Comparison of ENCODE assay signal across 8 cellular contexts in the genomic region with DNA sequence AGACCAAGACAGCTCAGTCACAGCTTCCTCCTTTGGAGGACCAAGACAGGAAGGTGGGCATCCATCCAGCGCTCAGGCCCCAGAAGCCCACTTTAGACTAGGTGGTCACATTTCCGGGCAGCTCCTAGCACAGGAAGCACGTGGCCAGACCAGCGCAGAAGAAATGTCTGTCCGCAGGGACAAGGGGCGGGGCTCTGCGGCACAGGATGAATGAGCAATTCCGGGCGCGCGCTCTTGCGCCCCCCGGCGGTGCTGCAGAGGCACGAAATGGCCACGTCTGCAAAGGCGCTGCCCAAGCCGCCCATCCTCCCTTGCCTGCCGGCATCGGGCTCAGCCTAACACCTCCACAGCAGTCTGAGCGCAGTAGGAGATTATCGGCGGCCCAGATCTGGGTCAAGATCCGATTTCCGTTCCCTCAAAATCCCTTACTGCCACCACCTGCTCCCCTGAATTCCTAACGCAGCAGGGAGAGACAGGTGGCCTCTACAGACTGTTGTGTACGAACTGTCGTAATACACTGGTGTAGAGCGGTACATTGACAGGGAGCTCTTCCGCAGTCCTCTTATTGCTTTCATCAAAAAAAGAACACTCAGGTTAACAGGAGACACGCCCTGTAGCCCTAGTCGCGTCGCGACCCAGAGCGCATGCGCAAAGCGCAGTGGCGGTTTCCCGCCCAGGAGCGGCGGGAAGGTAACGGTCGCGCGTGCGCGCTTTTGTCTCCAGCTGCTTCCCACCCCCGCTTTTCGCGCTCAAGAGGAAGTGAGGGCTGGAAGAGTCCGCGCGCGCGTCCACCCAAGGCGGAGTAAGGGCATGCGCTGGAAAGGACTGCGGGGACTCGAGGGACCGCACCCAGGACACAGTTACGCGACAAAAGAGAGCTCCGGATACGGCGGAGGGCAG. TPM values are rescaled to one million over a fixed set of nuclear protein-coding genes. Genes with fewer than 3 reads are reported as not detected.
DNase-seq lines count a peak whose midpoint lies in the region; ATAC-seq and TF ChIP-seq lines count a peak whose summit lies in the region.

No MANE protein-coding gene starts in this region.

- H3K27me3 Mint-ChIP-seq in neural crest cell (ENCODE audit: low read depth) = peaks cover 22% of the 10 kb centered on the region
- H3K27me3 Mint-ChIP-seq in stimulated activated naive CD8-positive, alpha-beta T cell treated with anti-CD3 and anti-CD28 coated beads, Interleukin-15, amount 100 ng/mL, for 72 hours = no peaks in the 10 kb centered on the region

- peak overlapping the region; percentile 99 for H3K27ac Mint-ChIP-seq in neural crest cell (ENCODE audit: unreplicated experiment)
- H3K27ac Mint-ChIP-seq in stimulated activated naive CD8-positive, alpha-beta T cell treated with anti-CD3 and anti-CD28 coated beads, Interleukin-15, amount 100 ng/mL, for 72 hours = peak overlapping the region; percentile 98 to 100

- no peaks in the 10 kb centered on the region for H3K27me3 ChIP-seq in HAP-1 (ENCODE audit: low read depth)

- H3K4me3 ChIP-seq in HAP-1 = peak overlapping the region; percentile 100
- peak overlapping the region; percentile 99 for H3K4me3 ChIP-seq in fibroblast of villous mesenchyme (ENCODE audit: low read depth, low read length)

- H3K4me1 Mint-ChIP-seq in neural crest cell = peaks cover 62% of the 10 kb centered on the region
- peaks cover 70% of the 10 kb centered on the region for H3K4me1 Mint-ChIP-seq in stimulated activated naive CD8-positive, alpha-beta T cell treated with anti-CD3 and anti-CD28 coated beads, Interleukin-15, amount 100 ng/mL, for 72 hours

- peak overlapping the region; percentile 100 for H3K4me3 Mint-ChIP-seq in neural crest cell
- peak overlapping the region; percentile 96 to 97 for H3K4me3 Mint-ChIP-seq in stimulated activated naive CD8-positive, alpha-beta T cell treated with anti-CD3 and anti-CD28 coated beads, Interleukin-15, amount 100 ng/mL, for 72 hours

- H3K9me3 ChIP-seq in HAP-1 = no peaks in the 10 kb centered on the region

- H3K36me3 Mint-ChIP-seq in neural crest cell (ENCODE audit: low read depth) = peaks cover 44% of the 10 kb centered on the region

- peak; percentile 78 for ATAC-seq in stimulated activated naive CD8-positive, alpha-beta T cell treated with anti-CD3 and anti-CD28 coated beads, Interleukin-15, amount 100 ng/mL, for 72 hours

- peaks cover 4% of the 10 kb centered on the region for H3K9me3 Mint-ChIP-seq in neural crest cell
- no peaks in the 10 kb centered on the region for H3K9me3 Mint-ChIP-seq in stimulated activated naive CD8-positive, alpha-beta T cell treated with anti-CD3 and anti-CD28 coated beads, Interleukin-15, amount 100 ng/mL, for 72 hours

- in situ Hi-C loops in HAP-1 (cut with MboI; ENCODE audit: low sequenced_read_pairs) = loop anchor here (10.0 kb wide), 1 partner anchor 104 kb away; no protein-coding TSS in a partner anchor

- H3K36me3 ChIP-seq in HAP-1 (replicated peaks) = peaks cover 43% of the 10 kb centered on the region

- DNase-seq in GDM1 (lab: John Stamatoyannopoulos, UW) = peak; percentile 90
- DNase-seq in HAP-1 (ENCODE audit: low spot score in 2 of 2) = peak; percentile 83 to 95
- DNase-seq in M059J (ENCODE audit: low read depth) = peak; percentile 88
- peak; percentile 83 to 90 for DNase-seq in SHP77 (lab: John Stamatoyannopoulos, UW)
- peak; percentile 81 for DNase-seq in activated gamma-delta T cell (lab: John Stamatoyannopoulos, UW)
- peak; percentile 95 for DNase-seq in fibroblast of villous mesenchyme (ENCODE audit: low read depth)
- DNase-seq in neural crest cell (ENCODE audit: low read depth, low spot score) = peak; percentile 82
- peak; percentile 93 to 96 for DNase-seq in stimulated activated naive CD8-positive, alpha-beta T cell treated with anti-CD3 and anti-CD28 coated beads, Interleukin-15, amount 100 ng/mL, for 72 hours

- peaks cover 24% of the 10 kb centered on the region for H3K4me1 ChIP-seq in HAP-1

- TF ChIP-seq CTCF in fibroblast of villous mesenchyme (IDR thresholded peaks at IDR 0.05; ENCODE audit: insufficient read depth, low read depth, low read length) (peak; percentile 89), neural crest cell (conservative IDR thresholded peaks at IDR 0.05) (peak; percentile 96)

RNA-seq across cellular contexts. Expression of a gene that starts 0.8 kb away (rescaled TPM):
- total RNA-seq in M059J (2014; rRNA removed; shearing (Covaris generic)) = 3,492 and 4,068 TPM in 2 replicates
- total RNA-seq in fibroblast of villous mesenchyme = 1,457 and 1,471 TPM in 2 replicates
- 3,094 and 3,153 TPM in 2 replicates for total RNA-seq in neural crest cell

RNA-seq across cellular contexts. Expression of a gene that starts 19.8 kb away (rescaled TPM):
- 11.7 and 14.7 TPM in 2 replicates for total RNA-seq in M059J (2014; rRNA removed; shearing (Covaris generic))
- total RNA-seq in fibroblast of villous mesenchyme (47.9 and 71.2 TPM in 2 replicates), neural crest cell (101 TPM in 2 replicates)

RNA-seq across cellular contexts. Expression of a gene that starts 35.8 kb away (rescaled TPM):
- total RNA-seq in M059J (2014; rRNA removed; shearing (Covaris generic)) = not detected in 2 replicates
- total RNA-seq in fibroblast of villous mesenchyme = not detected in 2 replicates
- total RNA-seq in neural crest cell = 1.5 TPM in 2 replicates

RNA-seq across cellular contexts. Expression of a gene that starts 58.5 kb away (rescaled TPM):
- 415 and 467 TPM in 2 replicates for total RNA-seq in M059J (2014; rRNA removed; shearing (Covaris generic))
- 834 and 982 TPM in 2 replicates for total RNA-seq in fibroblast of villous mesenchyme
- 1,729 and 1,742 TPM in 2 replicates for total RNA-seq in neural crest cell

Comparison
In these comparisons a context has a peak if more than half of its experiments do, and no peak if none do; other contexts are left out.
1. Peak in every context shown above with its lines: DNase-seq, ATAC-seq and H3K4me3 ChIP-seq.